Comparison of ENCODE assay signal across 1 cellular context in genomic region chr20:46689754-46690085, GRCh38.
A peak's percentile ranks its signal among the peaks of the same experiment; 100 is the strongest.
TF ChIP-seq lines count a peak whose summit lies in the region.

No MANE protein-coding gene starts in this region.

TF ChIP-seq in HepG2, 621 proteins besides CTCF, POLR2A, EP300 and RAD21 (continued from another document and continues in another):
- TF ChIP-seq ZXDC (CRISPR knock-in tag; IDR thresholded peaks at IDR 0.05) (no peak), BRCA1 (CRISPR knock-in tag; IDR thresholded peaks at IDR 0.05) (no peak), PAXIP1 (CRISPR knock-in tag; conservative IDR thresholded peaks at IDR 0.05) (no peak), ZNF260 (CRISPR knock-in tag; IDR thresholded peaks at IDR 0.05; ENCODE audit: borderline replicate concordance, low read depth) (no peak), NFKB2 (CRISPR knock-in tag; IDR thresholded peaks at IDR 0.05; ENCODE audit: borderline replicate concordance) (no peak), ZNF790 (CRISPR knock-in tag; IDR thresholded peaks at IDR 0.05; ENCODE audit: borderline replicate concordance) (no peak), ZFP82 (CRISPR knock-in tag; IDR thresholded peaks at IDR 0.05; ENCODE audit: borderline replicate concordance) (0 out of 2 replicates have a peak, but pooled peaks have one; percentile 22), SMC3 (IDR thresholded peaks at IDR 0.05; ENCODE audit: low read length) (no peak), ZNF142 (CRISPR knock-in tag; IDR thresholded peaks at IDR 0.05) (no peak), PHB2 (IDR thresholded peaks at IDR 0.05; ENCODE audit: partially characterized antibody) (no peak), ZBTB7B (CRISPR knock-in tag; IDR thresholded peaks at IDR 0.05) (no peak), HBP1 (CRISPR knock-in tag; IDR thresholded peaks at IDR 0.05; ENCODE audit: low read depth) (no peak), SIX4 (CRISPR knock-in tag; IDR thresholded peaks at IDR 0.05) (no peak), ZNF33A (CRISPR knock-in tag; IDR thresholded peaks at IDR 0.05; ENCODE audit: borderline replicate concordance) (no peak), SNRNP70 (IDR thresholded peaks at IDR 0.05; ENCODE audit: low read depth, low read length) (no peak), JARID2 (CRISPR knock-in tag; IDR thresholded peaks at IDR 0.05; ENCODE audit: insufficient replicate concordance) (no peak), RXRA (CRISPR knock-in tag; IDR thresholded peaks at IDR 0.05) (no peak), THAP8 (CRISPR knock-in tag; IDR thresholded peaks at IDR 0.05; ENCODE audit: borderline replicate concordance) (no peak), ZNF615 (CRISPR knock-in tag; IDR thresholded peaks at IDR 0.05; ENCODE audit: borderline replicate concordance) (no peak), ZNF678 (CRISPR knock-in tag; IDR thresholded peaks at IDR 0.05) (no peak), SAFB2 (CRISPR knock-in tag; IDR thresholded peaks at IDR 0.05; ENCODE audit: borderline replicate concordance, low read depth) (no peak), ZNF775 (CRISPR knock-in tag; IDR thresholded peaks at IDR 0.05; ENCODE audit: borderline replicate concordance) (no peak), ELF1 (CRISPR knock-in tag; IDR thresholded peaks at IDR 0.05) (peak; percentile 22), JUNB (CRISPR knock-in tag; IDR thresholded peaks at IDR 0.05; ENCODE audit: borderline replicate concordance) (no peak), MEIS1 (CRISPR knock-in tag; IDR thresholded peaks at IDR 0.05; ENCODE audit: borderline replicate concordance) (no peak), BCLAF1 (IDR thresholded peaks at IDR 0.05) (no peak), DBP (CRISPR knock-in tag; IDR thresholded peaks at IDR 0.05; ENCODE audit: not compliant biosample characterization) (no peak), ZNF235 (CRISPR knock-in tag; IDR thresholded peaks at IDR 0.05; ENCODE audit: borderline replicate concordance) (no peak), ZMYM4 (CRISPR knock-in tag; IDR thresholded peaks at IDR 0.05) (no peak), STAT6 (CRISPR knock-in tag; IDR thresholded peaks at IDR 0.05; ENCODE audit: borderline replicate concordance) (0 out of 2 replicates have a peak, but pooled peaks have one; percentile 18), ZIK1 (CRISPR knock-in tag; IDR thresholded peaks at IDR 0.05; ENCODE audit: borderline replicate concordance, low read depth) (no peak), ZNF552 (CRISPR knock-in tag; IDR thresholded peaks at IDR 0.05; ENCODE audit: borderline replicate concordance) (no peak), SRSF4 (IDR thresholded peaks at IDR 0.05; ENCODE audit: low read depth, low read length, poor library complexity, severe bottlenecking) (no peak), ZNF547 (CRISPR knock-in tag; IDR thresholded peaks at IDR 0.05) (no peak), FOXP4 (CRISPR knock-in tag; IDR thresholded peaks at IDR 0.05) (no peak), ZKSCAN5 (CRISPR knock-in tag; IDR thresholded peaks at IDR 0.05) (0 out of 2 replicates have a peak, but pooled peaks have one; percentile 12)
